32 cellular contexts compared by ENCODE assay signal in the genomic region with DNA sequence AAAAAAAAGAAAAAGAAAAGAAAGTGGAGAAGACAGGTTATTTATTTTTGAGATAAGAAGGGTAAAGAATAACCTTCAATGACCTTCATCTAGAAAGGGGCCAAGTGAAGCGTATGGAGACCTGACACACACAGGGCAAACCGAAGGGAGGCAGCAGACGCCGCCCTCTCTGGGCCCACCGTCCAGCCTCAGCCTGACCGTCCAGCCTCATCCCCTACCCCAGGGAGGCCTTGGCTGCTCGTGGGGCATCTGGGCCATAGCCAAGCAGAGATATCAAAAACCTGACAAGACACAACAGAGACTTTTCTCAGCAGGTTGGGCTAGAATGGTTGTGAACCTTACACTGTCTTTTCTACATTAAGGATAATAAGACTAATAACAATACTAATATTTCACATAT.
"Had no signal": no experiment of that assay in that cellular context is flagged by ENCODE, and none has a peak within 500 bp of the region (broad histone marks: within the 10 kb centered on the region; RNA-seq: fewer than 3 reads in every experiment).

No MANE protein-coding gene starts in this region.

- H3K9me3 ChIP-seq: esophagus muscularis mucosa, gastrocnemius medialis, heart left ventricle had no signal

- H3K4me1 ChIP-seq: foreskin keratinocyte, gastrocnemius medialis had no signal

- H3K27ac ChIP-seq: brain microvascular endothelial cell, esophagus muscularis mucosa, foreskin keratinocyte, gastrocnemius medialis, heart left ventricle had no signal

- H3K4me3 ChIP-seq: esophagus muscularis mucosa, gastrocnemius medialis, heart left ventricle had no signal

- DNase-seq: activated CD4-positive, alpha-beta memory T cell treated with anti-CD3 and anti-CD28 coated beads for 36 hours; activated CD4-positive, alpha-beta T cell treated with anti-CD3 and anti-CD28 coated beads for 36 hours; activated CD4-positive, alpha-beta T cell treated with anti-CD3 and anti-CD28 coated beads, Interleukin-2, amount 10 ng/mL, durations not matched to agents 24 days and 14 days; activated CD4-positive, CD25-positive, alpha-beta regulatory T cell; activated CD4-positive, CD25-positive, alpha-beta regulatory T cell treated with anti-CD3 and anti-CD28 coated beads, Interleukin-2, amount 50 U/mL, for 72 hours; activated CD8-positive, alpha-beta memory T cell treated with anti-CD3 and anti-CD28 coated beads, Interleukin-2, amount 10 ng/mL, durations not matched to agents 7 days and 5 days; activated CD8-positive, alpha-beta memory T cell treated with anti-CD3 and anti-CD28 coated beads, Interleukin-2, amount 50 U/mL, for 4 hours; activated CD8-positive, alpha-beta T cell treated with anti-CD3 and anti-CD28 coated beads, Interleukin-2, amount 10 ng/mL, durations not matched to agents 7 days and 5 days; activated gamma-delta T cell treated with Interleukin-2 at 50 U/mL for 16 hours; activated naive CD4-positive, alpha-beta T cell treated with anti-CD3 and anti-CD28 coated beads, Interleukin-2, amount 50 U/mL, for 16 hours; activated naive CD4-positive, alpha-beta T cell treated with Interleukin-2 at 50 U/mL for 16 hours; activated T-cell treated with anti-CD3 and anti-CD28 coated beads, Interleukin-2, amount 50 U/mL, for 1 hour; activated T-cell treated with anti-CD3 and anti-CD28 coated beads, Interleukin-2, amount 50 U/mL, for 48 hours; amniotic stem cell; anterior cingulate cortex; brain microvascular endothelial cell; cortex of kidney; dermis blood vessel endothelial cell; effector CD4-positive, alpha-beta T cell; effector memory CD8-positive, alpha-beta T cell; erythroblast; foreskin keratinocyte; gastrocnemius medialis; glutamatergic neuron; T-helper 1 cell; T-helper 17 cell; T1000 had no signal

- H3K36me3 ChIP-seq: brain microvascular endothelial cell, esophagus muscularis mucosa, gastrocnemius medialis, heart left ventricle had no signal

- H3K27me3 ChIP-seq: esophagus muscularis mucosa, gastrocnemius medialis, heart left ventricle had no signal

- ATAC-seq: activated CD4-positive, alpha-beta T cell treated with anti-CD3 and anti-CD28 coated beads for 36 hours; activated CD8-positive, alpha-beta memory T cell treated with anti-CD3 and anti-CD28 coated beads, Interleukin-2, amount 10 ng/mL, durations not matched to agents 7 days and 5 days; activated CD8-positive, alpha-beta T cell treated with anti-CD3 and anti-CD28 coated beads, Interleukin-2, amount 10 ng/mL, durations not matched to agents 7 days and 5 days; effector memory CD8-positive, alpha-beta T cell; foreskin keratinocyte; gastrocnemius medialis; heart left ventricle; T-helper 17 cell had no signal

- FAIRE-seq: astrocyte, bronchial epithelial cell, colon had no signal
